ENCODE assay signal across 18 cellular contexts in the genomic region with DNA sequence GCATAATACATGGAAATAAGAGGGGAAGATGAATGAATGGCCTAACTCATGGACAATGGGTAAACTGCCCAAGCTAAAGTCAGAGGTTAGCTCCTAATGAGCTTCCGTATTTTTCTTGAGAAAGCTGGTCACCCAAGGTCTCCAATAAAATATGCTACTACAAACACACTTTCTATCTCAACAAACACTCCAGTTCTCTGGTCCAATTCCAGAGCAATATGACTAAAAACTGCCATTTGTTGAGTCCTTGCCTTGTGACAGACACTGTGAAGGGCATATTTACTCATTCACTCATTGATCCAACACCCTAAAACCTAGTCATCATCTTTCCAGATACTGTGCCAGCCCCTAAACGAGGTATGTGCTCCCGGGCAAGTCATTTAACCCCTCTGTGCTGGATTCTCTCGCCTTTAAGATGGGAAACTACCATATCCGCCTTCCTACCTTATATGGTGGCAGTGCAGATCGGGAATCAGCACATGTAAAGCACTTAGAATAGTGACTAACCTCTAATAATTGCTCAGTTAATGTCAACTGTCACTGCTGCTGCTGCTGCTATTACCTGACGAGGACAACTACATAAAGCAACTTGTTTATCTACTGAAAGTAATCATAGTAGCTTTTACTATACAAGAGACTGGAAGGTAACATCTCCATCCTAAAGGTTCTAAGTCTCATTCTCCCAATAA.
DNase-seq lines count a peak whose midpoint lies in the region; ATAC-seq and TF ChIP-seq lines count a peak whose summit lies in the region.
"Had no signal": no experiment of that assay in that cellular context is flagged by ENCODE, and none has a peak within 500 bp of the region (broad histone marks: within the 10 kb centered on the region; RNA-seq: fewer than 3 reads in every experiment).

No MANE protein-coding gene starts in this region.

- TF ChIP-seq EP300 in SK-N-SH (IDR thresholded peaks at IDR 0.05; ENCODE audit: borderline replicate concordance in 1 of 2, low read depth in 1 of 2, low read length in 1 of 2), result no peak
- no peak for TF ChIP-seq EP300 in sigmoid colon (IDR thresholded peaks at IDR 0.05)

- no peak for TF ChIP-seq POLR2A in sigmoid colon (IDR thresholded peaks at IDR 0.05)

- no peaks in the 10 kb centered on the region for H3K9me2 ChIP-seq in SK-N-SH

- peaks cover 33 to 41% of the 10 kb centered on the region in 2 donors for H3K4me1 Mint-ChIP-seq in stimulated activated naive B cell treated with anti-CD40 and anti-IgM and Interleukin-4, amounts not matched to agents 10 μg/mL and 1 μg/mL and 100 μg/mL, for 72 hours

- TF ChIP-seq RAD21 in SK-N-SH (IDR thresholded peaks at IDR 0.05; ENCODE audit: low read length), result no peak

- H4K20me1 ChIP-seq in SK-N-SH (ENCODE audit: insufficient read depth), result no peaks in the 10 kb centered on the region

- no peaks in the 10 kb centered on the region for H3K27me3 ChIP-seq in SK-N-SH (ENCODE audit: insufficient read depth)
- H3K27me3 ChIP-seq in HUES6 (ENCODE audit: control insufficient read depth, insufficient read depth, low read length), result no peaks in the 10 kb centered on the region
- no peaks in the 10 kb centered on the region for H3K27me3 ChIP-seq in sigmoid colon
- H3K27me3 ChIP-seq: MG63, right atrium auricular region, testis had no signal

- H3K27me3 Mint-ChIP-seq in stimulated activated naive B cell treated with anti-CD40 and anti-IgM and Interleukin-4, amounts not matched to agents 10 μg/mL and 1 μg/mL and 100 μg/mL, for 72 hours, result peaks cover 17 to 28% of the 10 kb centered on the region in 2 donors
- H3K27me3 Mint-ChIP-seq: activated CD8-positive, alpha-beta T cell treated with anti-CD3 and anti-CD28 coated beads for 36 hours had no signal

- no peaks in the 10 kb centered on the region for H3F3A ChIP-seq in SK-N-SH (replicated peaks; ENCODE audit: insufficient read depth)

- H3K4me1 ChIP-seq in SK-N-SH (ENCODE audit: control insufficient read depth in 1 of 2, insufficient read depth in 2 of 2, low read depth in 1 of 2, low read length in 1 of 2) (peaks cover 43 to 57% of the 10 kb centered on the region in 2 experiments), HUES6 (ENCODE audit: control insufficient read depth, insufficient read depth, low read length) (peaks cover 43% of the 10 kb centered on the region), sigmoid colon (peaks cover 0 to 80% (median 73%) of the 10 kb centered on the region in 4 donors)

- H3K9me3 Mint-ChIP-seq in stimulated activated naive B cell treated with anti-CD40 and anti-IgM and Interleukin-4, amounts not matched to agents 10 μg/mL and 1 μg/mL and 100 μg/mL, for 72 hours, result peaks cover 0 to 4% of the 10 kb centered on the region in 2 donors
- H3K9me3 Mint-ChIP-seq: activated CD8-positive, alpha-beta T cell treated with anti-CD3 and anti-CD28 coated beads for 36 hours; T-helper 1 cell treated with Interleukin-12 subunit alpha and Interleukin-12 subunit beta and Interleukin-4 antibody, amounts not matched to agents 30 μg/mL and 1 μg/mL, for 36 hours had no signal

- WGBS in SK-N-SH (ENCODE audit: low lambda C conversion rate), result 88% methylated on average over 7 of the region's 7 CpGs
- WGBS in sigmoid colon, 2 donors, result 80 to 83% methylated on average over 7 of the region's 7 CpGs

- no peak overlapping the region for H3K4me3 Mint-ChIP-seq in stimulated activated naive B cell treated with anti-CD40 and anti-IgM and Interleukin-4, amounts not matched to agents 10 μg/mL and 1 μg/mL and 100 μg/mL, for 72 hours
- H3K4me3 Mint-ChIP-seq: activated CD8-positive, alpha-beta T cell treated with anti-CD3 and anti-CD28 coated beads for 36 hours; T-helper 1 cell treated with Interleukin-12 subunit alpha and Interleukin-12 subunit beta and Interleukin-4 antibody, amounts not matched to agents 30 μg/mL and 1 μg/mL, for 36 hours had no signal

- intact Hi-C loops in sigmoid colon (cut with DNase I), result no loop called here

- POLR2A ChIA-PET in SK-N-SH (lab: Yijun Ruan, JAX), result no interaction called here

- H3K9me3 ChIP-seq in SK-N-SH, result no peaks in the 10 kb centered on the region
- no peaks in the 10 kb centered on the region for H3K9me3 ChIP-seq in HUES6 (ENCODE audit: control insufficient read depth, insufficient read depth, low read depth, low read length)
- no peaks in the 10 kb centered on the region for H3K9me3 ChIP-seq in sigmoid colon
- H3K9me3 ChIP-seq: MG63, right atrium auricular region, testis had no signal

- H3K9ac ChIP-seq in SK-N-SH, result no peak overlapping the region
- H3K9ac ChIP-seq in HUES6 (ENCODE audit: low read length), result peak overlapping the region; percentile 42

- TF ChIP-seq CTCF in SK-N-SH (IDR thresholded peaks at IDR 0.05), result no peak
- TF ChIP-seq CTCF in epithelial cell of esophagus (IDR thresholded peaks at IDR 0.05; ENCODE audit: insufficient read depth, low read depth, low read length, missing control alignments), result no peak
- TF ChIP-seq CTCF in sigmoid colon (IDR thresholded peaks at IDR 0.05), result no peak

- DNase-seq in SK-N-SH (no peak), epithelial cell of esophagus (ENCODE audit: low read depth) (peak; percentile 20), sigmoid colon (peak; percentile 14), SW 1271 (lab: John Stamatoyannopoulos, UW) (no peak), middle frontal gyrus (ENCODE audit: extremely low spot score, low spot score) (no peak)
- no peak for DNase-seq in stimulated activated naive B cell treated with anti-CD40 and anti-IgM and Interleukin-4, amounts not matched to agents 10 μg/mL and 1 μg/mL and 100 μg/mL, for 72 hours
- DNase-seq: 8988T; activated CD8-positive, alpha-beta T cell treated with anti-CD3 and anti-CD28 coated beads for 36 hours; Calu3; kidney; NCI-H2171 treated with DMSO at 0.1 percent for 48 hours had no signal

- H3K36me3 Mint-ChIP-seq in stimulated activated naive B cell treated with anti-CD40 and anti-IgM and Interleukin-4, amounts not matched to agents 10 μg/mL and 1 μg/mL and 100 μg/mL, for 72 hours, result peaks cover 15 to 24% of the 10 kb centered on the region in 2 donors

- H3K79me2 ChIP-seq in SK-N-SH (ENCODE audit: insufficient read depth), result peaks cover 7% of the 10 kb centered on the region; the same call in 1 of the 2 replicates

- ATAC-seq in SK-N-SH treated with all-trans-retinoic acid at 6 μM for 48 hours, result no peak
- no peak for ATAC-seq in stimulated activated naive B cell treated with anti-CD40 and anti-IgM and Interleukin-4, amounts not matched to agents 10 μg/mL and 1 μg/mL and 100 μg/mL, for 72 hours (replicated peaks)
- ATAC-seq: activated CD8-positive, alpha-beta T cell treated with anti-CD3 and anti-CD28 coated beads for 36 hours had no signal

- CTCF ChIA-PET in SK-N-SH (lab: Yijun Ruan, JAX), result interaction anchor here (0.6 kb wide), 1 partner anchor 509 kb away, joined by 3 read pairs; no protein-coding TSS in a partner anchor

- no peak overlapping the region for H2AFZ ChIP-seq in SK-N-SH (ENCODE audit: low read depth)

- no peaks in the 10 kb centered on the region for H3K36me3 ChIP-seq in SK-N-SH (replicated peaks in 1 of 2; ENCODE audit: control insufficient read depth in 1 of 2, insufficient read depth in 2 of 2, low read length in 1 of 2)
- no peaks in the 10 kb centered on the region for H3K36me3 ChIP-seq in HUES6 (ENCODE audit: control insufficient read depth, insufficient read depth, low read length)
- no peaks in the 10 kb centered on the region for H3K36me3 ChIP-seq in sigmoid colon
- H3K36me3 ChIP-seq: MG63, right atrium auricular region had no signal

- no peak overlapping the region for H3K27ac Mint-ChIP-seq in stimulated activated naive B cell treated with anti-CD40 and anti-IgM and Interleukin-4, amounts not matched to agents 10 μg/mL and 1 μg/mL and 100 μg/mL, for 72 hours
- H3K27ac Mint-ChIP-seq: T-helper 1 cell treated with Interleukin-12 subunit alpha and Interleukin-12 subunit beta and Interleukin-4 antibody, amounts not matched to agents 30 μg/mL and 1 μg/mL, for 36 hours had no signal

- H3K4me3 ChIP-seq in SK-N-SH (ENCODE audit: low read depth in 2 of 2, low read length in 1 of 2) (no peak overlapping the region), HUES6 (ENCODE audit: low read depth, low read length) (no peak overlapping the region), epithelial cell of esophagus (ENCODE audit: low read length) (no peak overlapping the region), sigmoid colon (no peak overlapping the region)
- H3K4me3 ChIP-seq: MG63, right atrium auricular region, testis had no signal

- peak overlapping the region in 1 of 2 experiments; percentile 92; a peak in 2 of 4 replicates for H3K27ac ChIP-seq in SK-N-SH (ENCODE audit: low read depth in 2 of 2, low read length in 1 of 2)
- no peak overlapping the region; the same call in 1 of the 2 replicates for H3K27ac ChIP-seq in HUES6 (ENCODE audit: low read depth, low read length)
- H3K27ac ChIP-seq in sigmoid colon, result peak overlapping the region in 3 of 4 donors; percentile 47 to 73 (median 66)
- H3K27ac ChIP-seq: HL-60, testis had no signal

- peak overlapping the region; percentile 22 for H3K4me2 ChIP-seq in SK-N-SH

TF ChIP-seq in SK-N-SH, 30 proteins besides CTCF, POLR2A, EP300 and RAD21 (continues in another document):
- TF ChIP-seq YY1 (IDR thresholded peaks at IDR 0.05; ENCODE audit: low read depth), result no peak

TF ChIP-seq in SK-N-SH treated with all-trans-retinoic acid at 6 μM for 48 hours, 23 proteins besides CTCF, POLR2A, EP300 and RAD21 (continues in another document):
- TF ChIP-seq ESRRG (CRISPR knock-in tag; IDR thresholded peaks at IDR 0.05) (no peak), PPARA (CRISPR knock-in tag; IDR thresholded peaks at IDR 0.05; ENCODE audit: borderline replicate concordance) (no peak), ZNF70 (CRISPR knock-in tag; IDR thresholded peaks at IDR 0.05) (no peak), ZFP30 (CRISPR knock-in tag; IDR thresholded peaks at IDR 0.05) (no peak), GLIS3 (CRISPR knock-in tag; IDR thresholded peaks at IDR 0.05) (no peak), ZNF8 (CRISPR knock-in tag; IDR thresholded peaks at IDR 0.05) (no peak)

Comparison
In these comparisons a context has a peak if more than half of its experiments do, and no peak if none do; other contexts are left out.
1. DNase-seq: peak in epithelial cell of esophagus (single experiment) and sigmoid colon (single experiment); none in SK-N-SH (single experiment), stimulated activated naive B cell treated with anti-CD40 and anti-IgM and Interleukin-4, amounts not matched to agents 10 μg/mL and 1 μg/mL and 100 μg/mL, for 72 hours (single experiment), SW 1271 (0 of 2) and middle frontal gyrus (single experiment).